In the genomic region with DNA sequence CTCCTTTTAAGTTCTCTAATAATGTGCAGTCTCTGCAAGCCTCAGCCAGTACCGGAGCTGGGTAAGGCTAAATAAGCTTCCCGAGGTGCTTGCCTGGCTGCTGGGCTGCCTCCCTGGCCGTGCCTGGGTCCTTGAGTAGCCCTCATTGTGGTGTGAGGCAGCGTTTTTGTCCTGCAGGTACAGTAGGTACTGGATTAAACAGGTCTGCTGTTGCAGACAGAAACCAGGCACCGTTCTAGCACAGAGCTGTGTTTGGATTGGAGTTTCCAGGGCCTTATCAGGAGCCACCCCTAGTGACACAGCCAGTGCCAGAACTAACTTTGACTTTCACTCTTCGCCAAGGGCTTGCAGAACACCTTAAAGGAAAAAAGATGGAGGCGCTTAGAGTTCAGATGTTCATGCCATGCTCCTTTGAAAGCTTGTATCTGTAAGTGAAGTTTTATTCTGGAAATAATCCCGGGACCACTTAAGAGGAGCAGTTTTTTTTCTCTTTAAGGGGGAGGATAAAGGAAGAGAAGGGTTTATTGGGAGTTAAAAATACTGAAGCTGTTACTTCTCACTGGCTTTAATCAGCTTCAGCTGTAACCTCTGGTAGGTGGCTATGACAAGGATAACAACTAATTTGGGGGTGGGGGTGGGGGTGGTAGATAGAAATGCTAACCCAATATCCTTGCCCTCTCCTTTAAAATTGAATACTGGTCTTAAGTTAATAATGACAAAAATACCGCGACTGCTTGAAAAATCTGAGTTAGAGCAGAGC, we compare ENCODE assay signal across 11 cellular contexts.
DNase-seq lines count a peak whose midpoint lies in the region; ATAC-seq and TF ChIP-seq lines count a peak whose summit lies in the region.
"Had no signal": no experiment of that assay in that cellular context is flagged by ENCODE, and none has a peak within 500 bp of the region (broad histone marks: within the 10 kb centered on the region; RNA-seq: fewer than 3 reads in every experiment).

No MANE protein-coding gene starts in this region.

- TF ChIP-seq CTCF in PC-9 (conservative IDR thresholded peaks at IDR 0.05) (no peak), type B pancreatic cell (conservative IDR thresholded peaks at IDR 0.05) (no peak), GM20000 (IDR thresholded peaks at IDR 0.05; ENCODE audit: extremely low read depth, missing control alignments) (no peak)

- no peak overlapping the region for H2BK5ac ChIP-seq in mesenchymal stem cell (ENCODE audit: low read depth, low read length, poor library complexity, severe bottlenecking)

- H3K18ac ChIP-seq in mesenchymal stem cell (ENCODE audit: low read depth in 1 of 2, low read length in 2 of 2) = peak overlapping the region; percentile 52 to 87

- peak overlapping the region; percentile 24 for H2BK120ac ChIP-seq in mesenchymal stem cell (ENCODE audit: low read depth, low read length)

- H3K4me3 ChIP-seq in PC-9 (no peak overlapping the region), mesenchymal stem cell (ENCODE audit: insufficient read depth in 1 of 2, low read depth in 1 of 2, low read length in 2 of 2) (peak overlapping the region in 1 of 2 experiments; percentile 43)

- no peak overlapping the region for H3K14ac ChIP-seq in mesenchymal stem cell (ENCODE audit: low read length in 2 of 2)

- peak overlapping the region; percentile 42 for H3K9ac ChIP-seq in mesenchymal stem cell (ENCODE audit: low read length)

- no peaks in the 10 kb centered on the region for H3K9me3 ChIP-seq in PC-9 (ENCODE audit: insufficient read depth, low read depth)
- no peaks in the 10 kb centered on the region for H3K9me3 ChIP-seq in mesenchymal stem cell (ENCODE audit: control insufficient read depth, low read length)

- intact Hi-C loops in PC-9 (cut with micrococcal nuclease; ENCODE audit: unreplicated experiment) = loop anchor here (2.0 to 10.0 kb wide), 3 partner anchors 79 to 851 kb away; partner anchors contain the start of genes EOGT and MITF

- H2BK15ac ChIP-seq in mesenchymal stem cell (ENCODE audit: low read depth, poor library complexity, severe bottlenecking) = no peak overlapping the region

- H2AK5ac ChIP-seq in mesenchymal stem cell (ENCODE audit: low read length, severe bottlenecking) = no peak overlapping the region

- peak overlapping the region; percentile 83 for H3K27ac ChIP-seq in PC-9
- H3K27ac ChIP-seq in mesenchymal stem cell (ENCODE audit: low read length, poor library complexity, severe bottlenecking) = peak overlapping the region; percentile 84

- no peaks in the 10 kb centered on the region for H3K27me3 ChIP-seq in PC-9 (ENCODE audit: insufficient read depth, low read depth)
- no peaks in the 10 kb centered on the region for H3K27me3 ChIP-seq in mesenchymal stem cell (ENCODE audit: control insufficient read depth in 1 of 2, insufficient read depth in 1 of 2, low read length in 2 of 2)
- H3K27me3 ChIP-seq: brain microvascular endothelial cell had no signal

- no peaks in the 10 kb centered on the region for H3K36me3 ChIP-seq in PC-9 (ENCODE audit: low read depth)
- H3K36me3 ChIP-seq in mesenchymal stem cell (ENCODE audit: control insufficient read depth in 1 of 2, insufficient read depth in 2 of 2, low read depth in 1 of 2, low read length in 2 of 2) = no peaks in the 10 kb centered on the region
- H3K36me3 ChIP-seq: brain microvascular endothelial cell had no signal

- H4K20me1 ChIP-seq in PC-9 (ENCODE audit: insufficient read depth) = no peaks in the 10 kb centered on the region

- CTCF ChIA-PET in PC-9 (lab: Charles Lee) = interaction anchor here (0.5 to 1.1 kb wide), 2 partner anchors 11 to 779 kb away, joined by 3 to 7 read pairs; no protein-coding TSS in a partner anchor

- DNase-seq in PC-9 (peak in 1 of 2 experiments; percentile 58), mesenchymal stem cell (peak; percentile 33), type B pancreatic cell (ENCODE audit: extremely low spot score, unreplicated experiment) (no peak), GM20000 (ENCODE audit: low spot score) (no peak), NCI-H1092 treated with DMSO at 0.1 percent for 48 hours (lab: John Stamatoyannopoulos, UW) (no peak)
- DNase-seq: activated CD4-positive, alpha-beta T cell treated with anti-CD3 and anti-CD28 coated beads, Interleukin-2, amount 50 U/mL, for 1 hour; brain microvascular endothelial cell; NCI-H524 had no signal

- no peaks in the 10 kb centered on the region for H3K9me3 Mint-ChIP-seq in type B pancreatic cell
- H3K9me3 Mint-ChIP-seq: memory B cell had no signal

- H4K8ac ChIP-seq in mesenchymal stem cell (ENCODE audit: low read length) = peak overlapping the region; percentile 82

- peaks cover 17% of the 10 kb centered on the region for H3K4me1 Mint-ChIP-seq in type B pancreatic cell (ENCODE audit: unreplicated experiment)
- H3K4me1 Mint-ChIP-seq: memory B cell had no signal

- peak overlapping the region; percentile 65 for H4K91ac ChIP-seq in mesenchymal stem cell (ENCODE audit: low read length)

- POLR2A ChIA-PET in PC-9 (lab: Charles Lee; ENCODE audit: unreplicated experiment) = interaction anchor here (0.6 to 0.7 kb wide), 2 partner anchors 18 to 53 kb away, joined by 3 read pairs; no protein-coding TSS in a partner anchor

- H2AFZ ChIP-seq in PC-9 (peak overlapping the region; percentile 67; the same call in 1 of the 2 replicates), mesenchymal stem cell (ENCODE audit: low read depth, low read length) (no peak overlapping the region)

- 68% methylated on average over 10 of the region's 10 CpGs for WGBS in mesenchymal stem cell

- peak overlapping the region; percentile 65 for H3K4me2 ChIP-seq in PC-9
- peak overlapping the region; percentile 66 for H3K4me2 ChIP-seq in mesenchymal stem cell (ENCODE audit: low read length, poor library complexity, severe bottlenecking)

- peak overlapping the region; percentile 14 for H3K27ac Mint-ChIP-seq in type B pancreatic cell
- H3K27ac Mint-ChIP-seq: memory B cell had no signal

- peaks cover 13% of the 10 kb centered on the region for H3K79me1 ChIP-seq in mesenchymal stem cell (replicated peaks; ENCODE audit: low read length, poor library complexity, severe bottlenecking)

- H3K4me3 Mint-ChIP-seq in type B pancreatic cell = peak overlapping the region; percentile 80
- H3K4me3 Mint-ChIP-seq: memory B cell had no signal

- peak overlapping the region in 1 of 2 experiments; percentile 55 for H2BK12ac ChIP-seq in mesenchymal stem cell (ENCODE audit: low read length in 2 of 2)

- BruUV-seq in PC-9 (replicated peaks; lab: Mats Ljungman, UMichigan) = no TSS peak

- no peaks in the 10 kb centered on the region for H3K36me3 Mint-ChIP-seq in type B pancreatic cell
- H3K36me3 Mint-ChIP-seq: memory B cell had no signal

- no peaks in the 10 kb centered on the region for H3K9me2 ChIP-seq in PC-9 (ENCODE audit: insufficient read depth)

- H3K79me2 ChIP-seq in PC-9 (ENCODE audit: low read depth) = no peaks in the 10 kb centered on the region

- peak overlapping the region in 1 of 2 experiments; percentile 40 for H3K4ac ChIP-seq in mesenchymal stem cell (ENCODE audit: low read depth in 1 of 2, low read length in 2 of 2)

- H3K27me3 Mint-ChIP-seq in type B pancreatic cell = no peaks in the 10 kb centered on the region

- H3K23ac ChIP-seq in mesenchymal stem cell (ENCODE audit: low read length in 2 of 2) = no peak overlapping the region

- ATAC-seq in esophagus mucosa (peak; percentile 52), GM21360 (IDR thresholded peaks at IDR 0.05; ENCODE audit: unreplicated experiment) (no peak)

- H3F3A ChIP-seq in PC-9 (ENCODE audit: insufficient read depth, low read depth) = peaks cover 17% of the 10 kb centered on the region; the same call in 1 of the 2 replicates

- H3K4me1 ChIP-seq in PC-9 (replicated peaks; ENCODE audit: insufficient read depth) = peaks cover 51% of the 10 kb centered on the region
- H3K4me1 ChIP-seq in mesenchymal stem cell (ENCODE audit: control insufficient read depth, insufficient read depth, low read depth, low read length) = peaks cover 10% of the 10 kb centered on the region
